Comparison of ENCODE assay signal across 1 cellular context in the genomic region with DNA sequence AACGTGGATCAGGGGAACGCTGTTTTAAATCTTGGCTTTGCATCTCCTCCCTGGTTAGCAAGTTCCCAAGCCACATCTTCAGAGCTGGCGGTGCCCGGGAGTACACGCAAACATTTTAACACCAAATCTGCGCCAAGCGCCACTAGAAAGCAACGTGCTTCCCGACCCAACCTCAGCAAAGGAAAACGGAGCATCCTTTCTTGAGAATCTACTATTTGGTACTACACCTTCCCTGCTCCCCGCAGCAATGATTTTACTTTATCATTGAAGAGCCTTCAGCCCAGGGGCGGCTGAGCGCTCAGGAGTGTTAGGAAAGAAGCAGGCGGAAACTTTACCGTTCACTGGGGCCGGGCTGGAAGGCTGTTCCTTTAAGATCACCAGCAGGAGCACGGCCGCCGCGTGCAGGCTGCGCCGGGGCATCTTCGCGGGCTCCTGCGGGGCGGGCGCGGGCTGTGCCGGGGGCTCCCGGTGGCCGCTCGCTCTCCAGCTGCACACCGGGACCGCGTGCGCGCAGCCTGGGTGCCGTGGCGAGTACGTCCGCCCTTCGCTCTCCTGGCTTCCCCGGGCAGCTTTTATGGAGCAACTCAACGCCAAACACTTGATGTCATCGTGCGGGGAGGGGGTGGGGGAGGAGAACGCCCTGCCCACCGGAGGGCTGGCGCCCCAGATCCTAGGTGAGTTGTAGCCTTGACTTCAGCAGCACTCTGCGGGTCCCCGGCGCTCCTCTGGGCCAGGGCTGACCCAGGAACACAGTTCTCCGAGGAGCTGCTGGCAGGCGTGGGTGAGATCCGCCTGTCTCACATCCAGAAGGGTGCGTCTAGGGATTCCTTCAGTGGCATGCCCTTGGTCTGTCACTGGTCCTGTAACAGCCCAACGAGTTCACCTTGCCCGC.
TF ChIP-seq lines count a peak whose summit lies in the region.

TSS of gene CA12 (minus strand) at position 546 of the 892 bp plus-strand sequence. CDS start at position 420, 126 bp downstream.

TF ChIP-seq in A549, 52 proteins besides CTCF, POLR2A, EP300 and RAD21 (continued from another document):
- TF ChIP-seq, protein P1, sequence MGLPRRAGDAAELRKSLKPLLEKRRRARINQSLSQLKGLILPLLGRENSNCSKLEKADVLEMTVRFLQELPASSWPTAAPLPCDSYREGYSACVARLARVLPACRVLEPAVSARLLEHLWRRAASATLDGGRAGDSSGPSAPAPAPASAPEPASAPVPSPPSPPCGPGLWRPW (IDR thresholded peaks at IDR 0.05) = no peak
- TF ChIP-seq HEYL (CRISPR knock-in tag; IDR thresholded peaks at IDR 0.05) = no peak
- TF ChIP-seq PHF8 (IDR thresholded peaks at IDR 0.05; ENCODE audit: borderline replicate concordance, low read depth) = peak; percentile 51; the same call in 1 of the 2 replicates
- no peak for TF ChIP-seq BHLHE40 (IDR thresholded peaks at IDR 0.05; ENCODE audit: low read depth, low read length)
- no peak for TF ChIP-seq HOXB13 (CRISPR knock-in tag; IDR thresholded peaks at IDR 0.05; ENCODE audit: low read depth)
- TF ChIP-seq SREBF2 (IDR thresholded peaks at IDR 0.05) = no peak
- TF ChIP-seq NR3C1 (IDR thresholded peaks at IDR 0.05) = no peak
- TF ChIP-seq MYC (IDR thresholded peaks at IDR 0.05; ENCODE audit: borderline replicate concordance, low read length) = peak; percentile 83
- TF ChIP-seq ZNF302 (CRISPR knock-in tag; IDR thresholded peaks at IDR 0.05) = no peak
- TF ChIP-seq TFCP2L1 (CRISPR knock-in tag; IDR thresholded peaks at IDR 0.05) = no peak
- TF ChIP-seq CEBPB (IDR thresholded peaks at IDR 0.05) = peak in 1 of 2 experiments; percentile 51; a peak in 1 of 4 replicates
- TF ChIP-seq PBX3 (IDR thresholded peaks at IDR 0.05) = 0 out of 2 replicates have a peak, but pooled peaks have one; percentile 16
- no peak for TF ChIP-seq EHF (CRISPR knock-in tag; IDR thresholded peaks at IDR 0.05)
- TF ChIP-seq EHMT2 (IDR thresholded peaks at IDR 0.05; ENCODE audit: low read depth) = no peak
- TF ChIP-seq CHD2 (IDR thresholded peaks at IDR 0.05; ENCODE audit: low read length, partially characterized antibody) = no peak
- TF ChIP-seq HMGXB4 (CRISPR knock-in tag; IDR thresholded peaks at IDR 0.05; ENCODE audit: borderline replicate concordance) = no peak
- TF ChIP-seq GATA3 (IDR thresholded peaks at IDR 0.05; ENCODE audit: borderline replicate concordance) = no peak
- TF ChIP-seq RCOR1 (IDR thresholded peaks at IDR 0.05; ENCODE audit: low read depth, low read length) = 0 out of 2 replicates have a peak, but pooled peaks have one; percentile 5
- 0 out of 2 replicates have a peak, but pooled peaks have one; percentile 13 for TF ChIP-seq HOXB5 (CRISPR knock-in tag; IDR thresholded peaks at IDR 0.05)
